In the genomic region with DNA sequence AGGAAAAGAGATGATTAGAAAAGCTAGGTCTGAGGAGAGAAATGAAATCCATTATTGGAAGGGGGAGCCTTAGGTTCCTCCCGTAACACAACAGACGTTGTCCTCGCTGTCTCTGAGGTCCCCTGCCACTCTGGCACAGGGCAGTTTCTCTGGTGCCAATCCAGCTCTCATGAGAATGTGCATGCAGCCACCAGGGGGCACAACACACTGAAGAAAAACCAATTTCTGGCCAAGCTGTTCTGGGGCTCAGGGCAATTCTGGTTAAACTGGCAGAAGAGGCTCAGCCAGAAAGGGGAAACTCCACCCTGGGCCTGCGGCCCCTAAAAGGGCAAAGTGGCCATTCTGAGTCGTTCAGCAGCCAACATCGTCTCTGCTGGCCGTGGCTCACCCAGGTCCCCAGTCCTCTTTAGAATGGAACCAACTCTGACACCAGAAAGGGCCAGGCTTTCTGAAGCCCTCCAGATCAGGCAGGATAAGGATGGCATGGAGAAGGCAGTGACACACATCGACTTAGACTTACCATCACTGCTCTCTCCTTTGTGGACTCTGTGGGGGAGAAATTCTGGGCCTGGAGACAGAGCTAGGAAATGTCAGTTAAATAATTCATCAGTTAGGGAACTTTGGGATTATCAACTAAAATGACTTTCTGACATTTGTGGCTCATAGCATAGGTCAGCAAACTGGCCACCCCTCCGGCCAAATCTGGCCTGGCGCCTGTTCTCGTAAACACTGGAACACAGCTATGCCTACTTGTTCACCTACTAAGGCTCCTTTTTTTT, we compare ENCODE assay signal across 8 cellular contexts. TPM values are rescaled to one million over a fixed set of nuclear protein-coding genes. Genes with fewer than 3 reads are reported as not detected.
A peak's percentile ranks its signal among the peaks of the same experiment; 100 is the strongest.
DNase-seq lines count a peak whose midpoint lies in the region; ATAC-seq and TF ChIP-seq lines count a peak whose summit lies in the region.

No MANE protein-coding gene starts in this region.

- no peaks in the 10 kb centered on the region for H3K9me3 ChIP-seq in A673 (ENCODE audit: low read depth, low read length, poor library complexity, severe bottlenecking)
- no peaks in the 10 kb centered on the region for H3K9me3 ChIP-seq in mammary epithelial cell (replicated peaks; ENCODE audit: insufficient read depth, low read length)

- no peak overlapping the region for H3K4me3 ChIP-seq in A673 (ENCODE audit: low read depth, low read length, poor library complexity, severe bottlenecking)
- H3K4me3 ChIP-seq in mammary epithelial cell (replicated peaks in 1 of 3; ENCODE audit: insufficient read depth in 1 of 3, low read depth in 2 of 3, low read length in 3 of 3), result no peak overlapping the region

- peaks cover 28% of the 10 kb centered on the region for H3K36me3 ChIP-seq in A673 (ENCODE audit: insufficient read depth, low read length, poor library complexity, severe bottlenecking)
- H3K36me3 ChIP-seq in mammary epithelial cell (ENCODE audit: insufficient read depth, low read length), result peaks cover 3% of the 10 kb centered on the region

- H3K4me1 ChIP-seq in A673 (ENCODE audit: insufficient read depth, low read length, poor library complexity, severe bottlenecking) (no peaks in the 10 kb centered on the region), mammary epithelial cell (ENCODE audit: insufficient read depth, low read length) (peaks cover 14% of the 10 kb centered on the region)

- ATAC-seq in GM18519 (IDR thresholded peaks at IDR 0.05; ENCODE audit: low FRiP score, unreplicated experiment) (peak; percentile 85), HG03045 (IDR thresholded peaks at IDR 0.05; ENCODE audit: unreplicated experiment) (peak; percentile 82), WTC11 (peak; percentile 89)

- POLR2A ChIA-PET in A673 (lab: Charles Lee; ENCODE audit: low non-redundant PET), result no interaction called here
- POLR2A ChIA-PET in WTC11 (lab: Charles Lee), result interaction anchor here (0.6 to 1.3 kb wide), 6 partner anchors 59 to 313 kb away, joined by 3 to 4 read pairs (median 3); a partner anchor contains a TSS

- 35% methylated on average over 8 of the region's 11 CpGs for WGBS in mammary epithelial cell (ENCODE audit: low coverage, missing lambda C conversion rate)

- no peak overlapping the region for H2AFZ ChIP-seq in mammary epithelial cell (ENCODE audit: low read depth, low read length)

- peak; percentile 89 for TF ChIP-seq CTCF in A673 (conservative IDR thresholded peaks at IDR 0.05; ENCODE audit: low read depth, low read length)
- peak; percentile 78 for TF ChIP-seq CTCF in WTC11 (IDR thresholded peaks at IDR 0.05)
- peak; percentile 78 to 84 for TF ChIP-seq CTCF in mammary epithelial cell (conservative IDR thresholded peaks at IDR 0.05 in 1 of 2, IDR thresholded peaks at IDR 0.05 in 1 of 2; ENCODE audit: extremely low read depth in 1 of 2, insufficient read depth in 1 of 2, low read depth in 1 of 2, low read length in 2 of 2)

- no peaks in the 10 kb centered on the region for H3K27me3 ChIP-seq in A673 (replicated peaks; ENCODE audit: insufficient read depth, low read depth, low read length, poor library complexity)
- no peaks in the 10 kb centered on the region for H3K27me3 ChIP-seq in mammary epithelial cell (ENCODE audit: insufficient read depth, low read length)

- dilution Hi-C loops in mammary epithelial cell (cut with HindIII; ENCODE audit: low sequenced_read_pairs), result loop anchor here (25.0 kb wide), 1 partner anchor 380 kb away; no protein-coding TSS in a partner anchor

- no peak overlapping the region for H3K4me2 ChIP-seq in mammary epithelial cell (ENCODE audit: insufficient read depth, low read depth, low read length)

- no peaks in the 10 kb centered on the region for H4K20me1 ChIP-seq in mammary epithelial cell (ENCODE audit: insufficient read depth, low read length)

- BruUV-seq in A673 (replicated peaks; lab: Mats Ljungman, UMichigan), result no TSS peak
- no TSS peak for BruUV-seq in mammary epithelial cell (replicated peaks; lab: Mats Ljungman, UMichigan)

- in situ Hi-C loops in mammary epithelial cell (cut with MboI; ENCODE audit: low sequenced_read_pairs in 2 of 2), result loop anchor here (25.0 kb wide), 1 partner anchor 380 kb away; no protein-coding TSS in a partner anchor

- CTCF ChIA-PET in A673 (lab: Charles Lee) (interaction anchor here (0.9 to 1.7 kb wide), 4 partner anchors 97 to 380 kb away, joined by 3 to 13 read pairs (median 8); no protein-coding TSS in a partner anchor), WTC11 (lab: Charles Lee) (interaction anchor here (0.7 to 4.5 kb wide), 23 partner anchors 12 to 257 kb away, joined by 3 to 58 read pairs (median 4); a partner anchor contains a TSS), mammary epithelial cell (lab: Charles Lee; ENCODE audit: low non-redundant PET) (interaction anchor here (0.7 to 0.8 kb wide), 2 partner anchors 354 to 684 kb away, joined by 3 to 6 read pairs; no protein-coding TSS in a partner anchor)

- no peaks in the 10 kb centered on the region for H3K79me2 ChIP-seq in mammary epithelial cell (ENCODE audit: insufficient read depth, low read length)

- no peak overlapping the region for H3K4me3 Mint-ChIP-seq in WTC11

- DNase-seq in A673 (ENCODE audit: low spot score) (peak; percentile 76), NCI-H2171 (lab: John Stamatoyannopoulos, UW) (peak; percentile 60), WTC11 (ENCODE audit: low spot score) (peak; percentile 77), mammary epithelial cell (peak; percentile 55), islet precursor cell (peak; percentile 77)
- DNase-seq in stimulated activated CD4-positive, alpha-beta T cell treated with anti-CD3 and anti-CD28 coated beads, Interleukin-15, amount 100 ng/mL, for 1 hour (ENCODE audit: low read depth in 1 of 2, low spot score in 1 of 2), result peak; percentile 48 to 58

- H3K9me3 Mint-ChIP-seq in WTC11, result no peaks in the 10 kb centered on the region

- peaks cover 4% of the 10 kb centered on the region; the same call in 1 of the 2 replicates for H3K4me1 Mint-ChIP-seq in WTC11

- no peak overlapping the region for H3K9ac ChIP-seq in mammary epithelial cell (ENCODE audit: insufficient read depth, low read length)

- no peak overlapping the region for H3K27ac ChIP-seq in A673 (ENCODE audit: low read depth, low read length, poor library complexity, severe bottlenecking)
- no peak overlapping the region for H3K27ac ChIP-seq in mammary epithelial cell (ENCODE audit: insufficient read depth, low read depth, low read length)

- H3K27ac Mint-ChIP-seq in WTC11, result 0 out of 2 replicates have a peak overlapping the region, but pooled peaks have one; percentile 7

- no peaks in the 10 kb centered on the region; the same call in 1 of the 2 replicates for H3K27me3 Mint-ChIP-seq in WTC11 (ENCODE audit: low read depth)

- peaks cover 67% of the 10 kb centered on the region for H3K36me3 Mint-ChIP-seq in WTC11

- intact Hi-C loops in A673 (cut with micrococcal nuclease; ENCODE audit: unreplicated experiment), result loop anchor here (1.0 to 5.0 kb wide), 3 partner anchors 97 to 380 kb away; no protein-coding TSS in a partner anchor
- intact Hi-C loops in mammary epithelial cell (cut with micrococcal nuclease), result loop anchor here (1.0 to 5.0 kb wide), 6 partner anchors 60 to 381 kb away; a partner anchor contains a TSS

TF ChIP-seq in WTC11, 78 proteins besides CTCF, POLR2A, EP300 and RAD21:
- TF ChIP-seq ZNF121 (CRISPR knock-in tag; IDR thresholded peaks at IDR 0.05) (peak; percentile 88), ZNF219 (CRISPR knock-in tag; IDR thresholded peaks at IDR 0.05; ENCODE audit: borderline replicate concordance) (no peak)

RNA-seq across cellular contexts. Expression of a gene that starts 58.5 kb away (rescaled TPM):
- 64.6 and 65.0 TPM in 2 replicates for total RNA-seq in A673 (2021)
- total RNA-seq in WTC11 (2021), result 88.7 to 101 TPM (median 95.4 TPM) in 3 replicates
- total RNA-seq in mammary epithelial cell, result 10 to 100 TPM; 61.7 to 67.7 TPM
- 30.6 TPM for polyA plus RNA-seq in mammary epithelial cell
- 43.7 TPM for polyA minus RNA-seq in mammary epithelial cell
